Comparison of ENCODE assay signal across 9 cellular contexts in the genomic region with DNA sequence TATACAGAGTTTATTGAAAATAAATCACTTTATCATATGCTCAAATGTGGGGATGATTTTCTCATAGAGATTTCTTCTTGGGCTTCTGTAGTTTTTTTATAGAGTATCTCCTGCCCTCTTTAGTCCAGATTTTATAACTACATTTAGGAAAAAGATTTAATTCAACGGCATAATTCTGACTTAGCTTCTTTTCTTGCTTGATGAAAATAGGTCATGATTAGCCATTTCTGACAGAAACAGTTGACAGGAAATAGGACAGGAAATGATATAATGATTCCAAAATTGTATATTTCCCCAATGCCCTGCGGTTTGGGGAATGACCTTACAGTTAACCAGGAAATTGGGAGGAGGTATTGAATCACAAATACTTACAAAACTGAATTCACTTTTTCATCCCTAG.
DNase-seq lines count a peak whose midpoint lies in the region; ATAC-seq and TF ChIP-seq lines count a peak whose summit lies in the region.
"Had no signal": no experiment of that assay in that cellular context is flagged by ENCODE, and none has a peak within 500 bp of the region (broad histone marks: within the 10 kb centered on the region; RNA-seq: fewer than 3 reads in every experiment).

No MANE protein-coding gene starts in this region.

- H3K27me3 ChIP-seq in neuronal stem cell (ENCODE audit: control insufficient read depth in 3 of 3, insufficient read depth in 3 of 3, low read depth in 1 of 3, low read length in 3 of 3) (no peaks in the 10 kb centered on the region), suprapubic skin (no peaks in the 10 kb centered on the region)

- no peak overlapping the region for H2BK12ac ChIP-seq in neuronal stem cell (ENCODE audit: low read length)

- H3K4me3 Mint-ChIP-seq in chondrocyte (ENCODE audit: unreplicated experiment): no peak overlapping the region
- H3K4me3 Mint-ChIP-seq: activated B cell treated with CpG ODN at 0.5 μM for 24 hours had no signal

- H2BK15ac ChIP-seq in neuronal stem cell (ENCODE audit: low read length): no peak overlapping the region

- TF ChIP-seq EP300 in suprapubic skin (IDR thresholded peaks at IDR 0.05): no peak

- TF ChIP-seq CTCF in chondrocyte (IDR thresholded peaks at IDR 0.05) (peak; percentile 85), suprapubic skin (IDR thresholded peaks at IDR 0.05) (no peak)

- H2AFZ ChIP-seq in neuronal stem cell (ENCODE audit: low read length): peak overlapping the region; percentile 14

- H3K36me3 Mint-ChIP-seq in chondrocyte (ENCODE audit: low read depth): peaks cover 3% of the 10 kb centered on the region

- H3K27ac Mint-ChIP-seq in chondrocyte (ENCODE audit: unreplicated experiment): no peak overlapping the region
- H3K27ac Mint-ChIP-seq: activated B cell treated with CpG ODN at 0.5 μM for 24 hours had no signal

- no peak overlapping the region for H3K18ac ChIP-seq in neuronal stem cell (ENCODE audit: low read length)

- H3K36me3 ChIP-seq in neuronal stem cell (replicated peaks in 1 of 2; ENCODE audit: control insufficient read depth in 2 of 2, insufficient read depth in 2 of 2, low read length in 2 of 2) (no peaks in the 10 kb centered on the region), suprapubic skin (no peaks in the 10 kb centered on the region)

- no peak overlapping the region for H4K8ac ChIP-seq in neuronal stem cell (ENCODE audit: low read depth, low read length)

- peaks cover 23% of the 10 kb centered on the region for H3K4me1 Mint-ChIP-seq in chondrocyte (ENCODE audit: low read depth)
- H3K4me1 Mint-ChIP-seq: activated B cell treated with CpG ODN at 0.5 μM for 24 hours had no signal

- no peak overlapping the region for H3K14ac ChIP-seq in neuronal stem cell (ENCODE audit: low read length)

- peaks cover 0 to under 1% of the 10 kb centered on the region in 2 donors for H3K9me3 ChIP-seq in neuronal stem cell (replicated peaks in 1 of 2; ENCODE audit: control insufficient read depth in 2 of 2, insufficient read depth in 1 of 2, low read depth in 1 of 2, low read length in 2 of 2)
- H3K9me3 ChIP-seq in suprapubic skin: no peaks in the 10 kb centered on the region

- ATAC-seq in GM19023 (IDR thresholded peaks at IDR 0.05; ENCODE audit: unreplicated experiment): no peak
- no peak for ATAC-seq in HG03025 (IDR thresholded peaks at IDR 0.05; ENCODE audit: low FRiP score, unreplicated experiment)

- H3K4ac ChIP-seq in neuronal stem cell (ENCODE audit: low read length): no peak overlapping the region

- no peak overlapping the region for H2BK120ac ChIP-seq in neuronal stem cell (ENCODE audit: low read depth, low read length)

- no peak overlapping the region for H3K27ac ChIP-seq in neuronal stem cell (replicated peaks; ENCODE audit: low read length)
- no peak overlapping the region for H3K27ac ChIP-seq in suprapubic skin

- no peaks in the 10 kb centered on the region for H3K79me1 ChIP-seq in neuronal stem cell (ENCODE audit: low read depth, low read length)

- H3K4me3 ChIP-seq in neuronal stem cell (ENCODE audit: low read length in 2 of 2) (no peak overlapping the region), suprapubic skin (no peak overlapping the region)

- intact Hi-C loops in head of caudate nucleus (cut with DNase I): no loop called here

- H3K23ac ChIP-seq in neuronal stem cell (ENCODE audit: low read depth, low read length, poor library complexity): no peak overlapping the region

- WGBS in neuronal stem cell (ENCODE audit: extremely low coverage in 2 of 2, insufficient read length in 2 of 2, insufficient replicate concordance in 1 of 2), 2 donors: no CpG with 5 or more reads among the region's 2 CpGs
- WGBS in suprapubic skin: 7% methylated on average over 2 of the region's 2 CpGs

- TF ChIP-seq POLR2A in suprapubic skin (IDR thresholded peaks at IDR 0.05): no peak

- no peaks in the 10 kb centered on the region for H3K4me1 ChIP-seq in neuronal stem cell (ENCODE audit: control insufficient read depth in 2 of 2, insufficient read depth in 1 of 2, low read depth in 1 of 2, low read length in 2 of 2)
- H3K4me1 ChIP-seq in suprapubic skin: no peaks in the 10 kb centered on the region

- no peak overlapping the region for H2AK5ac ChIP-seq in neuronal stem cell (ENCODE audit: low read depth, low read length)

- no peak overlapping the region for H4K91ac ChIP-seq in neuronal stem cell (ENCODE audit: low read depth, low read length, poor library complexity)

- peak; percentile 14 for DNase-seq in GM03348 (ENCODE audit: low spot score)
- DNase-seq in NCI-H226: peak; percentile 7
- no peak for DNase-seq in chondrocyte (ENCODE audit: low spot score)
- no peak for DNase-seq in neuronal stem cell (ENCODE audit: low spot score)
- DNase-seq in suprapubic skin (ENCODE audit: low spot score in 2 of 2): no peak
- no peak for DNase-seq in head of caudate nucleus
- DNase-seq: activated B cell treated with CpG ODN at 0.5 μM for 24 hours had no signal

- H2BK5ac ChIP-seq in neuronal stem cell (ENCODE audit: low read length): no peak overlapping the region

- H3K27me3 Mint-ChIP-seq in chondrocyte (ENCODE audit: low read depth): no peaks in the 10 kb centered on the region
- H3K27me3 Mint-ChIP-seq: activated B cell treated with CpG ODN at 0.5 μM for 24 hours had no signal

- H3K9me3 Mint-ChIP-seq in chondrocyte (ENCODE audit: low read depth): no peaks in the 10 kb centered on the region
- H3K9me3 Mint-ChIP-seq: activated B cell treated with CpG ODN at 0.5 μM for 24 hours had no signal

- no peak overlapping the region for H3K9ac ChIP-seq in neuronal stem cell (ENCODE audit: low read depth, low read length, poor library complexity)

- no peak overlapping the region for H3K4me2 ChIP-seq in neuronal stem cell (ENCODE audit: insufficient read depth, low read length, poor library complexity, severe bottlenecking)

Comparison
In these comparisons a context has a peak if more than half of its experiments do, and no peak if none do; other contexts are left out.
1. DNase-seq: peak in GM03348 (single experiment) and NCI-H226 (single experiment); none in chondrocyte (single experiment), neuronal stem cell (single experiment), suprapubic skin (0 of 2) and head of caudate nucleus (0 of 42).